Comparison of ENCODE assay signal across 8 cellular contexts in the genomic region with DNA sequence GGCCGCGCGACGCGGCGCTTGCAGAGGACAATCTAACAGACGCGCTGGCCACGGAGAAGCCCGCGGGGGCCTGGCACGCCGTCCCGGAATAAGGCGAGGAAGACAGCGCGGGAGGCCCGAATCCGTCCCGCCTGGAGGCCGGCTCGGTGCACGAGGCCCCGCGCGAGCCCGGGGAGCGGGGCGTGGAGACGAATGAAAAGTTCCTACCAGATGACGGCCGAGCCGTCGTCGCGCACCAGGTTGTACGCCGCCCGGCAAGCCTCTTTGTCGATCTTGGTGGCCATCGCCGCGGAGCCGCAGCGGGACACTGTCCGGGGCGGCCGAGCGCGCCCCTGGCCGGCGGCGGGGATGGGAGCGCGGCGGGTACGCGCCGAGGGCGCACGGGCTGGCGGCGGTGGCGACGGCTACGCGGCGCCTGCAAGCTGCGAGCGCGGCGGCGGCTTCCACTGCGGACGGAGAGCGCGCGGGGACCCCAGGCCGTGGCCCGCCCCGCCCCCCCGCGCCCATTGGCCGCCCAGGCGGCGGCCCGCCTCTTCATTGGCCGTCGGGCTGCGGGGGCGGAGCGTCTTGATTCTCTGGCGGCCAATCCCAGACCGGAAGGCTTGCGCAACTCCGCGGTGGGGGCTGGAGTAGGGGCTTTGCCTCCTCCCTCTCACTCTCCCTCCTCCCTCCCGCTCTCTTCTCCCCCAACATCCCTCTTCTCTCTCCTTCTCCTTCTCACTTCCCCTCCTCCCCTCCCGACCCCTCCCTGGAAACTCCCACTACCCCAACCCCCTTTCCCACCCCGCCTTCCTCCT. TPM values are rescaled to one million over a fixed set of nuclear protein-coding genes. Genes with fewer than 3 reads are reported as not detected.
DNase-seq lines count a peak whose midpoint lies in the region; ATAC-seq and TF ChIP-seq lines count a peak whose summit lies in the region.

A gene with protein sequence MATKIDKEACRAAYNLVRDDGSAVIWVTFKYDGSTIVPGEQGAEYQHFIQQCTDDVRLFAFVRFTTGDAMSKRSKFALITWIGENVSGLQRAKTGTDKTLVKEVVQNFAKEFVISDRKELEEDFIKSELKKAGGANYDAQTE (minus strand): TSS at position 448 of the 797 bp plus-strand sequence. CDS start 164 bp downstream, at position 284.

- H3K27me3 Mint-ChIP-seq in T-helper 1 cell treated with Interleukin-12 subunit alpha and Interleukin-12 subunit beta and Interleukin-4 antibody, amounts not matched to agents 30 μg/mL and 1 μg/mL, for 36 hours (ENCODE audit: low read depth): peaks cover 12% of the 10 kb centered on the region

- H3K4me1 ChIP-seq in psoas muscle (peaks cover 10% of the 10 kb centered on the region), urinary bladder (ENCODE audit: insufficient read depth) (no peaks in the 10 kb centered on the region)

- no peaks in the 10 kb centered on the region for H3K9me3 Mint-ChIP-seq in T-helper 1 cell treated with Interleukin-12 subunit alpha and Interleukin-12 subunit beta and Interleukin-4 antibody, amounts not matched to agents 30 μg/mL and 1 μg/mL, for 36 hours

- no peak for TF ChIP-seq CTCF in GM13977 (IDR thresholded peaks at IDR 0.05; ENCODE audit: extremely low read depth, insufficient read depth, missing control alignments)
- no peak for TF ChIP-seq CTCF in psoas muscle (IDR thresholded peaks at IDR 0.05)

- H3K4me1 Mint-ChIP-seq in T-helper 1 cell treated with Interleukin-12 subunit alpha and Interleukin-12 subunit beta and Interleukin-4 antibody, amounts not matched to agents 30 μg/mL and 1 μg/mL, for 36 hours (ENCODE audit: low read depth): peaks cover 43% of the 10 kb centered on the region

- H3K4me3 Mint-ChIP-seq in T-helper 1 cell treated with Interleukin-12 subunit alpha and Interleukin-12 subunit beta and Interleukin-4 antibody, amounts not matched to agents 30 μg/mL and 1 μg/mL, for 36 hours: peak within 1 kb of the TSS; percentile 98

- H3K27ac Mint-ChIP-seq in T-helper 1 cell treated with Interleukin-12 subunit alpha and Interleukin-12 subunit beta and Interleukin-4 antibody, amounts not matched to agents 30 μg/mL and 1 μg/mL, for 36 hours: peak within 1 kb of the TSS; percentile 82

- DNase-seq in GM13977 (ENCODE audit: low spot score): peak; percentile 96
- DNase-seq in NCI-H1694 treated with DMSO at 0.1 percent for 48 hours (lab: John Stamatoyannopoulos, UW): peak; percentile 70
- peak; percentile 96 for DNase-seq in amniotic stem cell (lab: John Stamatoyannopoulos, UW)
- peak; percentile 99 for DNase-seq in left ventricle myocardium superior
- DNase-seq in psoas muscle: peak; percentile 97 to 98

- peaks cover 42% of the 10 kb centered on the region for H3K36me3 Mint-ChIP-seq in T-helper 1 cell treated with Interleukin-12 subunit alpha and Interleukin-12 subunit beta and Interleukin-4 antibody, amounts not matched to agents 30 μg/mL and 1 μg/mL, for 36 hours (ENCODE audit: low read depth)

- H3K9me3 ChIP-seq in psoas muscle: no peaks in the 10 kb centered on the region

- WGBS in psoas muscle, 3 donors: 0 to 1% (median 0%) methylated on average over 58 to 99 of the region's 100 CpGs
- under 1% methylated on average over 100 of the region's 100 CpGs for WGBS in urinary bladder

- intact Hi-C loops in left ventricle myocardium superior (cut with micrococcal nuclease): no loop called here
- intact Hi-C loops in psoas muscle (cut with DNase I): loop anchor here in 1 of 2 donors (1.0 kb wide), 1 partner anchor 106 kb away; no protein-coding TSS in a partner anchor

- no peak within 1 kb of the TSS for H3K27ac ChIP-seq in psoas muscle
- H3K27ac ChIP-seq in urinary bladder (ENCODE audit: low read depth): peak within 1 kb of the TSS; percentile 82

- peaks cover 0 to 35% (median 2%) of the 10 kb centered on the region in 3 donors for H3K27me3 ChIP-seq in psoas muscle (ENCODE audit: insufficient read depth in 3 of 3, low read length in 2 of 3)

- H3K4me3 ChIP-seq in psoas muscle: peak within 1 kb of the TSS; percentile 69
- H3K4me3 ChIP-seq in urinary bladder (ENCODE audit: low read depth, low read length): peak within 1 kb of the TSS; percentile 73

- ATAC-seq in HG02870 (IDR thresholded peaks at IDR 0.05; ENCODE audit: unreplicated experiment) (peak; percentile 68), left ventricle myocardium superior (peak; percentile 94), psoas muscle (peak; percentile 84 to 93 (median 91))

- H3K36me3 ChIP-seq in psoas muscle (ENCODE audit: insufficient read depth in 1 of 2, low read depth in 1 of 2): no peaks in the 10 kb centered on the region
- H3K36me3 ChIP-seq in urinary bladder (ENCODE audit: insufficient read depth): no peaks in the 10 kb centered on the region

- in situ Hi-C loops in GM13977 (cut with MboI; ENCODE audit: low pct_unique_long_range_greater_than_20kb, low sequenced_read_pairs, unreplicated experiment): no loop called here

RNA-seq across cellular contexts. Expression of the gene that starts here (rescaled TPM):
- total RNA-seq in left ventricle myocardium superior (11.8 TPM), psoas muscle (10 to 100 TPM in 2 of 4 donors, 1 to 10 TPM in 2; 7.0 to 11.9 (median 10.4) TPM), urinary bladder (31.8 TPM)
- polyA plus RNA-seq in psoas muscle (10 to 100 TPM in 1 of 3 donors, 1 to 10 TPM in 2; 6.1 to 44.5 (median 7.1) TPM), urinary bladder (82.7 TPM)
